ENCODE assay signal across 34 cellular contexts in genomic region chr9:71876829-71877228, GRCh38.
"Had no signal": no experiment of that assay in that cellular context is flagged by ENCODE, and none has a peak within 500 bp of the region (broad histone marks: within the 10 kb centered on the region; RNA-seq: fewer than 3 reads in every experiment).

No MANE protein-coding gene starts in this region.

- H3K4me3 ChIP-seq: adrenal gland, body of pancreas, coronary artery, dorsolateral prefrontal cortex, esophagus squamous epithelium, gastroesophageal sphincter, heart right ventricle had no signal

- H3K27ac Mint-ChIP-seq: activated CD4-positive, alpha-beta memory T cell treated with anti-CD3 and anti-CD28 coated beads for 36 hours; activated CD4-positive, alpha-beta T cell treated with anti-CD3 and anti-CD28 coated beads for 36 hours; activated CD4-positive, alpha-beta T cell treated with anti-CD3 and anti-CD28 coated beads, Interleukin-2, amount 10 ng/mL, durations not matched to agents 24 days and 14 days; activated CD8-positive, alpha-beta memory T cell treated with anti-CD3 and anti-CD28 coated beads, Interleukin-2, amount 10 ng/mL, durations not matched to agents 7 days and 5 days; activated CD8-positive, alpha-beta T cell treated with anti-CD3 and anti-CD28 coated beads, Interleukin-2, amount 10 ng/mL, durations not matched to agents 7 days and 5 days; activated naive CD8-positive, alpha-beta T cell treated with anti-CD3 and anti-CD28 coated beads for 36 hours; activated naive CD8-positive, alpha-beta T cell treated with anti-CD3 and anti-CD28 coated beads, Interleukin-2, amount 50 U/mL, for 24 hours; dendritic cell treated with granulocyte-macrophage colony-stimulating factor and Interleukin-4, amounts not matched to agents 40 ng/mL and 50 ng/mL, for 4 days; T-helper 17 cell; T-helper 2 cell treated with Interferon-gamma antibody and Interleukin-4, amounts not matched to agents 5 μg/mL and 100 μg/mL, for 36 hours had no signal

- DNase-seq: activated CD4-positive, alpha-beta memory T cell treated with anti-CD3 and anti-CD28 coated beads for 36 hours; activated CD4-positive, alpha-beta T cell treated with anti-CD3 and anti-CD28 coated beads for 36 hours; activated CD4-positive, alpha-beta T cell treated with anti-CD3 and anti-CD28 coated beads, Interleukin-2, amount 10 ng/mL, durations not matched to agents 24 days and 14 days; activated CD4-positive, CD25-positive, alpha-beta regulatory T cell; activated CD4-positive, CD25-positive, alpha-beta regulatory T cell treated with anti-CD3 and anti-CD28 coated beads, Interleukin-2, amount 50 U/mL, for 72 hours; activated CD8-positive, alpha-beta memory T cell treated with anti-CD3 and anti-CD28 coated beads, Interleukin-2, amount 10 ng/mL, durations not matched to agents 7 days and 5 days; activated CD8-positive, alpha-beta memory T cell treated with anti-CD3 and anti-CD28 coated beads, Interleukin-2, amount 50 U/mL, for 4 hours; activated CD8-positive, alpha-beta T cell treated with anti-CD3 and anti-CD28 coated beads, Interleukin-2, amount 10 ng/mL, durations not matched to agents 7 days and 5 days; activated gamma-delta T cell; activated naive CD4-positive, alpha-beta T cell; activated naive CD4-positive, alpha-beta T cell treated with anti-CD3 and anti-CD28 coated beads, Interleukin-2, amount 50 U/mL, for 16 hours; activated naive CD8-positive, alpha-beta T cell treated with anti-CD3 and anti-CD28 coated beads for 36 hours; activated naive CD8-positive, alpha-beta T cell treated with anti-CD3 and anti-CD28 coated beads, Interleukin-2, amount 50 U/mL, for 24 hours; activated T-cell treated with anti-CD3 and anti-CD28 coated beads, Interleukin-2, amount 50 U/mL, for 1 hour; activated T-cell treated with anti-CD3 and anti-CD28 coated beads, Interleukin-2, amount 50 U/mL, for 48 hours; adrenal gland; amygdala; aorta; body of pancreas; central memory CD4-positive, alpha-beta T cell; cerebellar nuclear complex; dorsolateral prefrontal cortex; effector memory CD4-positive, alpha-beta T cell; esophagus squamous epithelium; foreskin melanocyte; heart right ventricle; T-helper 1 cell; T-helper 17 cell; T1000; WERI-Rb-1 had no signal

- H3K27me3 ChIP-seq: adrenal gland, body of pancreas, dorsolateral prefrontal cortex, esophagus squamous epithelium, gastroesophageal sphincter, heart right ventricle had no signal

- H3K4me1 ChIP-seq: adrenal gland, body of pancreas, gastroesophageal sphincter had no signal

- H3K27me3 Mint-ChIP-seq: activated CD4-positive, alpha-beta memory T cell treated with anti-CD3 and anti-CD28 coated beads for 36 hours; activated CD4-positive, alpha-beta T cell treated with anti-CD3 and anti-CD28 coated beads for 36 hours; activated CD4-positive, alpha-beta T cell treated with anti-CD3 and anti-CD28 coated beads, Interleukin-2, amount 10 ng/mL, durations not matched to agents 24 days and 14 days; activated CD8-positive, alpha-beta memory T cell treated with anti-CD3 and anti-CD28 coated beads, Interleukin-2, amount 10 ng/mL, durations not matched to agents 7 days and 5 days; activated naive CD8-positive, alpha-beta T cell treated with anti-CD3 and anti-CD28 coated beads for 36 hours; activated naive CD8-positive, alpha-beta T cell treated with anti-CD3 and anti-CD28 coated beads, Interleukin-2, amount 50 U/mL, for 24 hours; dendritic cell treated with granulocyte-macrophage colony-stimulating factor and Interleukin-4, amounts not matched to agents 40 ng/mL and 50 ng/mL, for 4 days; T-helper 17 cell had no signal

- H3K4me3 Mint-ChIP-seq: activated CD4-positive, alpha-beta memory T cell treated with anti-CD3 and anti-CD28 coated beads for 36 hours; activated CD4-positive, alpha-beta T cell treated with anti-CD3 and anti-CD28 coated beads for 36 hours; activated CD4-positive, alpha-beta T cell treated with anti-CD3 and anti-CD28 coated beads, Interleukin-2, amount 10 ng/mL, durations not matched to agents 24 days and 14 days; activated CD8-positive, alpha-beta memory T cell treated with anti-CD3 and anti-CD28 coated beads, Interleukin-2, amount 10 ng/mL, durations not matched to agents 7 days and 5 days; activated CD8-positive, alpha-beta T cell treated with anti-CD3 and anti-CD28 coated beads, Interleukin-2, amount 10 ng/mL, durations not matched to agents 7 days and 5 days; activated naive CD8-positive, alpha-beta T cell treated with anti-CD3 and anti-CD28 coated beads for 36 hours; activated naive CD8-positive, alpha-beta T cell treated with anti-CD3 and anti-CD28 coated beads, Interleukin-2, amount 50 U/mL, for 24 hours; dendritic cell treated with granulocyte-macrophage colony-stimulating factor and Interleukin-4, amounts not matched to agents 40 ng/mL and 50 ng/mL, for 4 days; T-helper 17 cell; T-helper 2 cell treated with Interferon-gamma antibody and Interleukin-4, amounts not matched to agents 5 μg/mL and 100 μg/mL, for 36 hours had no signal

- ATAC-seq: activated CD4-positive, alpha-beta T cell treated with anti-CD3 and anti-CD28 coated beads for 36 hours; activated CD8-positive, alpha-beta memory T cell treated with anti-CD3 and anti-CD28 coated beads, Interleukin-2, amount 10 ng/mL, durations not matched to agents 7 days and 5 days; activated CD8-positive, alpha-beta T cell treated with anti-CD3 and anti-CD28 coated beads, Interleukin-2, amount 10 ng/mL, durations not matched to agents 7 days and 5 days; activated naive CD8-positive, alpha-beta T cell treated with anti-CD3 and anti-CD28 coated beads, Interleukin-2, amount 50 U/mL, for 24 hours; body of pancreas; gastroesophageal sphincter; heart right ventricle; T-helper 17 cell had no signal

- H3K36me3 ChIP-seq: adrenal gland had no signal

- H3K27ac ChIP-seq: adrenal gland, body of pancreas, coronary artery, gastroesophageal sphincter, heart right ventricle, WERI-Rb-1 had no signal
